ENCODE assay signal across 9 cellular contexts in genomic region chr9:93612796-93613154, GRCh38. TPM values are rescaled to one million over a fixed set of nuclear protein-coding genes. Genes with fewer than 3 reads are reported as not detected.
A peak's percentile ranks its signal among the peaks of the same experiment; 100 is the strongest.
DNase-seq lines count a peak whose midpoint lies in the region; ATAC-seq and TF ChIP-seq lines count a peak whose summit lies in the region.
"Had no signal": no experiment of that assay in that cellular context is flagged by ENCODE, and none has a peak within 500 bp of the region (broad histone marks: within the 10 kb centered on the region; RNA-seq: fewer than 3 reads in every experiment).

No MANE protein-coding gene starts in this region.

- no peaks in the 10 kb centered on the region for H3K27me3 ChIP-seq in RWPE2 (ENCODE audit: insufficient read depth, poor library complexity, severe bottlenecking)

- H3K9me3 ChIP-seq in RWPE2 (ENCODE audit: severe bottlenecking) (no peaks in the 10 kb centered on the region), T-helper 17 cell (ENCODE audit: control insufficient read depth, low read length, poor library complexity, severe bottlenecking) (no peaks in the 10 kb centered on the region)

- H3K4me1 ChIP-seq in RWPE2 (ENCODE audit: insufficient read depth, poor library complexity, severe bottlenecking) = peaks cover 9% of the 10 kb centered on the region

- no peak overlapping the region for H3K4me3 ChIP-seq in RWPE2 (ENCODE audit: severe bottlenecking)

- no peaks in the 10 kb centered on the region for H3K36me3 ChIP-seq in RWPE2 (ENCODE audit: low read depth)

- no peak overlapping the region for H3K4me3 Mint-ChIP-seq in activated naive CD8-positive, alpha-beta T cell treated with anti-CD3 and anti-CD28 coated beads, Interleukin-2, amount 50 U/mL, for 24 hours
- no peak overlapping the region for H3K4me3 Mint-ChIP-seq in activated naive CD8-positive, alpha-beta T cell treated with anti-CD3 and anti-CD28 coated beads for 36 hours
- no peak overlapping the region for H3K4me3 Mint-ChIP-seq in type B pancreatic cell
- H3K4me3 Mint-ChIP-seq in T-helper 17 cell = no peak overlapping the region

- no peak for TF ChIP-seq CTCF in RWPE2 (IDR thresholded peaks at IDR 0.05; ENCODE audit: poor library complexity, severe bottlenecking)
- no peak for TF ChIP-seq CTCF in type B pancreatic cell (conservative IDR thresholded peaks at IDR 0.05)

- peaks cover 15% of the 10 kb centered on the region for H3K36me3 Mint-ChIP-seq in activated naive CD8-positive, alpha-beta T cell treated with anti-CD3 and anti-CD28 coated beads, Interleukin-2, amount 50 U/mL, for 24 hours (ENCODE audit: low read depth)
- peaks cover 19% of the 10 kb centered on the region for H3K36me3 Mint-ChIP-seq in activated naive CD8-positive, alpha-beta T cell treated with anti-CD3 and anti-CD28 coated beads for 36 hours
- H3K36me3 Mint-ChIP-seq in type B pancreatic cell = peaks cover 17% of the 10 kb centered on the region
- no peaks in the 10 kb centered on the region for H3K36me3 Mint-ChIP-seq in T-helper 17 cell (ENCODE audit: low read depth)

- DNase-seq in activated naive CD8-positive, alpha-beta T cell treated with anti-CD3 and anti-CD28 coated beads, Interleukin-2, amount 50 U/mL, for 24 hours = peak; percentile 18
- no peak for DNase-seq in activated naive CD8-positive, alpha-beta T cell treated with anti-CD3 and anti-CD28 coated beads for 36 hours
- DNase-seq in RWPE2 (ENCODE audit: low spot score) = no peak
- no peak for DNase-seq in type B pancreatic cell (ENCODE audit: extremely low spot score, unreplicated experiment)
- DNase-seq in NCI-H226 = no peak
- DNase-seq in T-helper 17 cell = no peak
- DNase-seq in GF-D8 (lab: John Stamatoyannopoulos, UW) = no peak
- DNase-seq: caudate nucleus had no signal

- ATAC-seq in activated naive CD8-positive, alpha-beta T cell treated with anti-CD3 and anti-CD28 coated beads, Interleukin-2, amount 50 U/mL, for 24 hours = peak; percentile 86
- ATAC-seq in HG03045 (IDR thresholded peaks at IDR 0.05; ENCODE audit: unreplicated experiment) (peak; percentile 85), RWPE2 (ENCODE audit: low read depth) (peak; percentile 42; the same call in 2 of the 3 replicates), T-helper 17 cell (no peak)

- H3K4me1 Mint-ChIP-seq in activated naive CD8-positive, alpha-beta T cell treated with anti-CD3 and anti-CD28 coated beads, Interleukin-2, amount 50 U/mL, for 24 hours = peaks cover 19% of the 10 kb centered on the region
- peaks cover 14% of the 10 kb centered on the region for H3K4me1 Mint-ChIP-seq in activated naive CD8-positive, alpha-beta T cell treated with anti-CD3 and anti-CD28 coated beads for 36 hours
- peaks cover 10% of the 10 kb centered on the region for H3K4me1 Mint-ChIP-seq in type B pancreatic cell (ENCODE audit: unreplicated experiment)
- H3K4me1 Mint-ChIP-seq in T-helper 17 cell = peaks cover 2% of the 10 kb centered on the region

- H3K9me3 Mint-ChIP-seq in activated naive CD8-positive, alpha-beta T cell treated with anti-CD3 and anti-CD28 coated beads, Interleukin-2, amount 50 U/mL, for 24 hours = peaks cover 16% of the 10 kb centered on the region
- peaks cover 17% of the 10 kb centered on the region for H3K9me3 Mint-ChIP-seq in activated naive CD8-positive, alpha-beta T cell treated with anti-CD3 and anti-CD28 coated beads for 36 hours
- peaks cover 7% of the 10 kb centered on the region for H3K9me3 Mint-ChIP-seq in type B pancreatic cell

- no peaks in the 10 kb centered on the region for H3K27me3 Mint-ChIP-seq in activated naive CD8-positive, alpha-beta T cell treated with anti-CD3 and anti-CD28 coated beads, Interleukin-2, amount 50 U/mL, for 24 hours
- no peaks in the 10 kb centered on the region for H3K27me3 Mint-ChIP-seq in activated naive CD8-positive, alpha-beta T cell treated with anti-CD3 and anti-CD28 coated beads for 36 hours
- H3K27me3 Mint-ChIP-seq in type B pancreatic cell (no peaks in the 10 kb centered on the region), T-helper 17 cell (no peaks in the 10 kb centered on the region)

- H3K27ac ChIP-seq in RWPE2 (ENCODE audit: poor library complexity, severe bottlenecking) = no peak overlapping the region

- H3K27ac Mint-ChIP-seq in activated naive CD8-positive, alpha-beta T cell treated with anti-CD3 and anti-CD28 coated beads, Interleukin-2, amount 50 U/mL, for 24 hours = peak overlapping the region; percentile 50
- H3K27ac Mint-ChIP-seq in activated naive CD8-positive, alpha-beta T cell treated with anti-CD3 and anti-CD28 coated beads for 36 hours = no peak overlapping the region
- peak overlapping the region; percentile 53 for H3K27ac Mint-ChIP-seq in type B pancreatic cell
- no peak overlapping the region for H3K27ac Mint-ChIP-seq in T-helper 17 cell

RNA-seq across cellular contexts. Expression of gene PHF2, which starts 36.4 kb away (rescaled TPM):
- 10 to 100 TPM; 14.6 to 15.6 TPM for total RNA-seq in activated naive CD8-positive, alpha-beta T cell treated with anti-CD3 and anti-CD28 coated beads for 36 hours
- total RNA-seq in type B pancreatic cell (ENCODE audit: low replicate concordance) (28.1 and 34.7 TPM in 2 replicates), T-helper 17 cell (10 to 100 TPM; 24.8 to 27.1 TPM)

Comparison
In these comparisons a context has a peak if more than half of its experiments do, and no peak if none do; other contexts are left out.
1. H3K27ac Mint-ChIP-seq: peak in activated naive CD8-positive, alpha-beta T cell treated with anti-CD3 and anti-CD28 coated beads, Interleukin-2, amount 50 U/mL, for 24 hours (single experiment) and type B pancreatic cell (single experiment); none in activated naive CD8-positive, alpha-beta T cell treated with anti-CD3 and anti-CD28 coated beads for 36 hours (single experiment) and T-helper 17 cell (single experiment).